In the genomic region with DNA sequence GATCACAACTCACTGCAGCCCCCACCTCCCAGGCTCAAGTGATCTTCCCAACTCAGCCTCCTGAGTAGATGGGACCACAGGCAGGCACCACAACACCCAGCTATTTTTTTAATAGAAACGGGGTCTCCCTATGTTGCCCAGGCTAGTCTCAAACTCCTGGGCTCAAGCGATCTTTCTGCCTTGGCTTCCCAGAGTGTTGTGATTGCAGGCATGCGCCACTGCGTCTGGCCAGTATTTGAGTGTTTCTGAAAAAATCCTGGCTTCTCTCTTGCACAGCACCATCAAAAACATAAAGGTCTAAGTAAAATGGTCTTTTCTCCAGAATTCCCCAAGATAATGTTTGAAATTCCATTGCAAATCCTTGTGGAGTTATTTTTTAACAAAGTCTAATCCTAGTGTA, we compare ENCODE assay signal across 17 cellular contexts. TPM values are rescaled to one million over a fixed set of nuclear protein-coding genes. Genes with fewer than 3 reads are reported as not detected.
DNase-seq lines count a peak whose midpoint lies in the region; ATAC-seq, FAIRE-seq and TF ChIP-seq lines count a peak whose summit lies in the region.
"Had no signal": no experiment of that assay in that cellular context is flagged by ENCODE, and none has a peak within 500 bp of the region (broad histone marks: within the 10 kb centered on the region; RNA-seq: fewer than 3 reads in every experiment).

No MANE protein-coding gene starts in this region.

- no peak for TF ChIP-seq POLR2A in upper lobe of left lung (IDR thresholded peaks at IDR 0.05)

- no peak for FAIRE-seq in HTR-8/SVneo (lab: Jason Lieb, UNC)
- FAIRE-seq: A204.1 had no signal

- peaks cover 37% of the 10 kb centered on the region for H3F3A ChIP-seq in DOHH2 (ENCODE audit: control insufficient read depth, insufficient read depth)

- 85 to 87% methylated on average over 4 of the region's 4 CpGs for WGBS in upper lobe of left lung, 2 donors

- no peaks in the 10 kb centered on the region for H3K9me2 ChIP-seq in DOHH2 (replicated peaks; ENCODE audit: control insufficient read depth, low read length)

- H3K79me2 ChIP-seq in DOHH2 (ENCODE audit: control insufficient read depth, low read length): peaks cover 100% of the 10 kb centered on the region

- TF ChIP-seq CTCF in DOHH2 (IDR thresholded peaks at IDR 0.05; ENCODE audit: low read depth, low read length, poor library complexity, severe bottlenecking) (no peak), activated B cell treated with CpG ODN at 0.5 μM for 24 hours (IDR thresholded peaks at IDR 0.05) (no peak), upper lobe of left lung (IDR thresholded peaks at IDR 0.05) (no peak)

- ATAC-seq in activated B cell treated with CpG ODN at 0.5 μM for 24 hours (ENCODE audit: low read depth) (no peak), upper lobe of left lung (ENCODE audit: low FRiP score in 2 of 2) (no peak)
- ATAC-seq in natural killer cell treated with Interleukin-12 subunit alpha and Interleukin-12 subunit beta and Interleukin-15 and Interleukin-18, amount 100 ng/mL, for 72 hours: no peak
- ATAC-seq: foreskin keratinocyte, left lobe of liver, upper lobe of right lung had no signal

- peak overlapping the region; percentile 64 for H3K4me2 ChIP-seq in DOHH2 (ENCODE audit: low read length)

- H3K36me3 Mint-ChIP-seq in activated CD4-positive, alpha-beta T cell treated with anti-CD3 and anti-CD28 coated beads, Interleukin-2, amount 10 ng/mL, durations not matched to agents 24 days and 14 days (ENCODE audit: low read depth): peaks cover 13% of the 10 kb centered on the region
- H3K36me3 Mint-ChIP-seq in activated B cell treated with CpG ODN at 0.5 μM for 24 hours (ENCODE audit: low read depth): peaks cover 46% of the 10 kb centered on the region
- no peaks in the 10 kb centered on the region for H3K36me3 Mint-ChIP-seq in natural killer cell treated with Interleukin-12 subunit alpha and Interleukin-12 subunit beta and Interleukin-15 and Interleukin-18, amount 100 ng/mL, for 72 hours

- no peaks in the 10 kb centered on the region for H3K27me3 Mint-ChIP-seq in activated CD4-positive, alpha-beta T cell treated with anti-CD3 and anti-CD28 coated beads, Interleukin-2, amount 10 ng/mL, durations not matched to agents 24 days and 14 days
- H3K27me3 Mint-ChIP-seq in activated B cell treated with CpG ODN at 0.5 μM for 24 hours: no peaks in the 10 kb centered on the region
- H3K27me3 Mint-ChIP-seq in natural killer cell treated with Interleukin-12 subunit alpha and Interleukin-12 subunit beta and Interleukin-15 and Interleukin-18, amount 100 ng/mL, for 72 hours: no peaks in the 10 kb centered on the region

- H3K4me1 ChIP-seq in DOHH2 (ENCODE audit: control insufficient read depth, low read length) (peaks cover 100% of the 10 kb centered on the region), upper lobe of left lung (peaks cover 80 to 98% (median 86%) of the 10 kb centered on the region in 4 donors)

- no peak for TF ChIP-seq EP300 in upper lobe of left lung (IDR thresholded peaks at IDR 0.05)

- POLR2A ChIA-PET in activated B cell treated with CpG ODN at 0.5 μM for 24 hours (lab: Charles Lee): interaction anchor here (0.6 kb wide), 2 partner anchors 188 to 192 kb away, joined by 5 to 7 read pairs; no protein-coding TSS in a partner anchor

- peak overlapping the region; percentile 73 for H3K4me3 ChIP-seq in DOHH2 (ENCODE audit: low read length)
- H3K4me3 ChIP-seq in upper lobe of left lung: no peak overlapping the region
- H3K4me3 ChIP-seq: mucosa of descending colon, skin epidermis, upper lobe of right lung had no signal

- H3K27me3 ChIP-seq in DOHH2 (ENCODE audit: control insufficient read depth, low read length) (no peaks in the 10 kb centered on the region), upper lobe of left lung (no peaks in the 10 kb centered on the region)
- H3K27me3 ChIP-seq: foreskin keratinocyte, upper lobe of right lung had no signal

- H3K9me3 ChIP-seq in DOHH2 (ENCODE audit: control insufficient read depth, insufficient read depth, low read length): no peaks in the 10 kb centered on the region
- no peaks in the 10 kb centered on the region for H3K9me3 ChIP-seq in upper lobe of left lung
- H3K9me3 ChIP-seq: mucosa of descending colon, upper lobe of right lung had no signal

- DNase-seq in activated CD4-positive, alpha-beta T cell treated with anti-CD3 and anti-CD28 coated beads, Interleukin-2, amount 10 ng/mL, durations not matched to agents 24 days and 14 days: no peak
- DNase-seq in activated CD4-positive, alpha-beta T cell treated with anti-CD3 and anti-CD28 coated beads for 1 hour: no peak
- DNase-seq in activated B cell treated with CpG ODN at 0.5 μM for 24 hours (no peak), HUDEP-2 (lab: John Stamatoyannopoulos, UW; ENCODE audit: unreplicated experiment in 76 of 76) (no peak), HTR-8/SVneo (ENCODE audit: insufficient read length, low spot score) (no peak), upper lobe of left lung (no peak)
- no peak for DNase-seq in natural killer cell treated with Interleukin-12 subunit alpha and Interleukin-12 subunit beta and Interleukin-15 and Interleukin-18, amount 100 ng/mL, for 72 hours (ENCODE audit: low spot score)
- DNase-seq: foreskin keratinocyte, KG1, mucosa of descending colon, SW 1271, upper lobe of right lung had no signal

- peaks cover 80% of the 10 kb centered on the region for H4K20me1 ChIP-seq in DOHH2 (ENCODE audit: control insufficient read depth, insufficient read depth, low read depth, low read length)

- H3K9me3 Mint-ChIP-seq in activated CD4-positive, alpha-beta T cell treated with anti-CD3 and anti-CD28 coated beads, Interleukin-2, amount 10 ng/mL, durations not matched to agents 24 days and 14 days: no peaks in the 10 kb centered on the region
- H3K9me3 Mint-ChIP-seq in activated B cell treated with CpG ODN at 0.5 μM for 24 hours: no peaks in the 10 kb centered on the region
- H3K9me3 Mint-ChIP-seq in natural killer cell treated with Interleukin-12 subunit alpha and Interleukin-12 subunit beta and Interleukin-15 and Interleukin-18, amount 100 ng/mL, for 72 hours: no peaks in the 10 kb centered on the region

- intact Hi-C loops in activated CD4-positive, alpha-beta T cell treated with anti-CD3 and anti-CD28 coated beads, Interleukin-2, amount 10 ng/mL, durations not matched to agents 24 days and 14 days (cut with micrococcal nuclease): loop anchor here (10.0 kb wide), 1 partner anchor 867 kb away; no protein-coding TSS in a partner anchor
- intact Hi-C loops in activated B cell treated with CpG ODN at 0.5 μM for 24 hours (cut with micrococcal nuclease): loop anchor here (5.0 kb wide), 1 partner anchor 251 kb away; no protein-coding TSS in a partner anchor

- H3K27ac ChIP-seq in DOHH2 (ENCODE audit: low read depth, low read length) (no peak overlapping the region), upper lobe of left lung (no peak overlapping the region)
- H3K27ac ChIP-seq: foreskin keratinocyte, parathyroid adenoma, skin epidermis, upper lobe of right lung had no signal

- CTCF ChIA-PET in activated B cell treated with CpG ODN at 0.5 μM for 24 hours (lab: Charles Lee): interaction anchor here (0.7 to 2.9 kb wide), 2 partner anchors 48 to 83 kb away, joined by 3 to 11 read pairs; a partner anchor contains a TSS

- no peak overlapping the region for H3K27ac Mint-ChIP-seq in activated CD4-positive, alpha-beta T cell treated with anti-CD3 and anti-CD28 coated beads, Interleukin-2, amount 10 ng/mL, durations not matched to agents 24 days and 14 days
- H3K27ac Mint-ChIP-seq in activated B cell treated with CpG ODN at 0.5 μM for 24 hours: peak overlapping the region; percentile 63
- peak overlapping the region; percentile 19 to 93 for H3K27ac Mint-ChIP-seq in natural killer cell treated with Interleukin-12 subunit alpha and Interleukin-12 subunit beta and Interleukin-15 and Interleukin-18, amount 100 ng/mL, for 72 hours

- H3K4me1 Mint-ChIP-seq in activated CD4-positive, alpha-beta T cell treated with anti-CD3 and anti-CD28 coated beads, Interleukin-2, amount 10 ng/mL, durations not matched to agents 24 days and 14 days: peaks cover 67% of the 10 kb centered on the region
- peaks cover 99% of the 10 kb centered on the region for H3K4me1 Mint-ChIP-seq in activated B cell treated with CpG ODN at 0.5 μM for 24 hours
- peaks cover 55 to 80% of the 10 kb centered on the region in 2 donors for H3K4me1 Mint-ChIP-seq in natural killer cell treated with Interleukin-12 subunit alpha and Interleukin-12 subunit beta and Interleukin-15 and Interleukin-18, amount 100 ng/mL, for 72 hours (ENCODE audit: low read depth in 2 of 2)

- peak overlapping the region; percentile 35 for H3K4me3 Mint-ChIP-seq in activated CD4-positive, alpha-beta T cell treated with anti-CD3 and anti-CD28 coated beads, Interleukin-2, amount 10 ng/mL, durations not matched to agents 24 days and 14 days
- no peak overlapping the region for H3K4me3 Mint-ChIP-seq in activated B cell treated with CpG ODN at 0.5 μM for 24 hours
- H3K4me3 Mint-ChIP-seq in natural killer cell treated with Interleukin-12 subunit alpha and Interleukin-12 subunit beta and Interleukin-15 and Interleukin-18, amount 100 ng/mL, for 72 hours: peak overlapping the region; percentile 15

- H3K36me3 ChIP-seq in DOHH2 (ENCODE audit: control insufficient read depth, low read length) (peaks cover 97% of the 10 kb centered on the region), upper lobe of left lung (no peaks in the 10 kb centered on the region)

RNA-seq across cellular contexts. Expression of a gene that starts 47.8 kb away (rescaled TPM):
- total RNA-seq in activated CD4-positive, alpha-beta T cell treated with anti-CD3 and anti-CD28 coated beads, Interleukin-2, amount 10 ng/mL, durations not matched to agents 24 days and 14 days: 65.0 and 65.8 TPM in 2 replicates
- total RNA-seq in activated B cell treated with CpG ODN at 0.5 μM for 24 hours (129 and 136 TPM in 2 replicates), upper lobe of left lung (100 to 1,000 TPM in 1 of 6 donors, 10 to 100 TPM in 5; 52.6 to 134 (median 78.6) TPM)
- 10 to 100 TPM; 61.8 to 86.1 TPM for total RNA-seq in natural killer cell treated with Interleukin-12 subunit alpha and Interleukin-12 subunit beta and Interleukin-15 and Interleukin-18, amount 100 ng/mL, for 72 hours
